ENCODE assay signal across 17 cellular contexts in the genomic region with DNA sequence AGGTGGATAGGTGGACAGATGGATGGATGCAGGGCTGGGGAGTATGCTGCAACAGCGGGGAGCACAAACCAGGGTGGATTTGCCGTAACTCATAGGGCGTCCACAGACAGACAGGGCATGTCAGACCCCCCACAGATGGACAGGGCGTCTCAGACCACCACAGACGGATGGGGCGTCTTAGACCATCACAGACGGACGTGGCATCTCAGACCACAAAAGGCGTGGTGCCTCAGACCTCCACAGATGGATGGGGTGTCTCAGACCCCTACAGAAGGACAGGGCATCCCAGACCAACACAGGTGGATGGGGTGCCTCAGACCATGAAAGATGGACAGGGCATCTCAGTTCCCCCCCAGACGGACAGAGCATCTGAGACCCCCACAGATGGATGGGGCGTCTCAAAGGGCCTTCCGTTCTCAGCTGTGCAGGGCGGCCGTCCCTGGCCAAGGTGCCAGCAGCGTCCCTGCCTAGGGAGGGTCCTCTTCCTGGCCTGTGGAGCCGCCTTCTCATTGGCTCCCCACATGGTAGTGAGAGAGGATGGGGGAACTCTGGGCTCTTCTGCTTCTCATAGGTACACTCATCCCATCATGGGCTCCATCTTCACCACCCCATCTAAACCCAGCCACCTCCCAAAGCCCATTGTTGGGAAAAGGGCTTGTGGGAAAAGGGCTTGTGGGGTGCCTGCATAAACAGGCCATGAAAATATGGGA.
"Had no signal": no experiment of that assay in that cellular context is flagged by ENCODE, and none has a peak within 500 bp of the region (broad histone marks: within the 10 kb centered on the region; RNA-seq: fewer than 3 reads in every experiment).

No MANE protein-coding gene starts in this region.

- H3K9me3 ChIP-seq: ovary, psoas muscle, right atrium auricular region, thyroid gland had no signal

- H3K27me3 Mint-ChIP-seq: activated naive CD8-positive, alpha-beta T cell treated with anti-CD3 and anti-CD28 coated beads, Interleukin-2, amount 50 U/mL, for 24 hours had no signal

- H3K36me3 ChIP-seq: ovary, right atrium auricular region, thyroid gland had no signal

- H3K4me3 ChIP-seq: heart left ventricle, ovary, psoas muscle, right atrium auricular region, thyroid gland had no signal

- H3K9me3 Mint-ChIP-seq: naive B cell had no signal

- H3K27ac ChIP-seq: heart left ventricle, ovary, psoas muscle, right atrium auricular region, thyroid gland had no signal

- H3K27ac Mint-ChIP-seq: activated naive CD8-positive, alpha-beta T cell treated with anti-CD3 and anti-CD28 coated beads, Interleukin-2, amount 50 U/mL, for 24 hours; activated T-cell treated with anti-CD3 and anti-CD28 coated beads, Interleukin-2, amount 50 U/mL, for 72 hours had no signal

- H3K27me3 ChIP-seq: ovary, right atrium auricular region, thyroid gland had no signal

- DNase-seq: activated CD4-positive, alpha-beta T cell treated with anti-CD3 and anti-CD28 coated beads for 4 hours; activated CD4-positive, alpha-beta T cell treated with anti-CD3 and anti-CD28 coated beads, Interleukin-2, amount 50 U/mL, for 48 hours; activated CD4-positive, CD25-positive, alpha-beta regulatory T cell; activated gamma-delta T cell; activated naive CD4-positive, alpha-beta T cell treated with anti-CD3 and anti-CD28 coated beads, Interleukin-2, amount 50 U/mL, for 16 hours; activated naive CD8-positive, alpha-beta T cell treated with anti-CD3 and anti-CD28 coated beads, Interleukin-2, amount 50 U/mL, for 24 hours; activated T-cell treated with anti-CD3 and anti-CD28 coated beads, Interleukin-2, amount 50 U/mL, for 72 hours; cortex of kidney; mesendoderm; naive B cell; psoas muscle; stimulated activated CD4-positive, alpha-beta T cell treated with anti-CD3 and anti-CD28 coated beads, Interleukin-4, amount 100 ng/mL, for 24 hours; stimulated activated naive CD8-positive, alpha-beta T cell treated with anti-CD3 and anti-CD28 coated beads, Interleukin-15, Interleukin-2, amounts not matched to agents 100 U/mL and 50 U/mL, for 24 hours; thyroid gland had no signal
